Comparison of ENCODE assay signal across 31 cellular contexts in genomic region chr1:109850194-109850593, GRCh38.
DNase-seq lines count a peak whose midpoint lies in the region; ATAC-seq, FAIRE-seq and TF ChIP-seq lines count a peak whose summit lies in the region.
"Had no signal": no experiment of that assay in that cellular context is flagged by ENCODE, and none has a peak within 500 bp of the region (broad histone marks: within the 10 kb centered on the region; RNA-seq: fewer than 3 reads in every experiment).

No MANE protein-coding gene starts in this region.

- H3K4me1 ChIP-seq in PC-3 (ENCODE audit: insufficient read depth, low read length) (peaks cover 21% of the 10 kb centered on the region), small intestine (ENCODE audit: control insufficient read depth in 2 of 2, insufficient read depth in 1 of 2, low read depth in 1 of 2, low read length in 1 of 2) (no peaks in the 10 kb centered on the region)

- H3K27ac ChIP-seq in PC-3 (ENCODE audit: low read length) (peak overlapping the region; percentile 33), caudate nucleus (ENCODE audit: low read depth, low read length) (peak overlapping the region; percentile 16), small intestine (ENCODE audit: low read depth in 1 of 2, low read length in 1 of 2) (no peak overlapping the region)
- H3K27ac ChIP-seq: BLaER1 treated with 17β-estradiol and CSF1 and Interleukin-3, amounts not matched to agents 10 nM and 100 nM; VCaP had no signal

- peak overlapping the region; percentile 31 for H3K27ac Mint-ChIP-seq in activated T-cell treated with anti-CD3 and anti-CD28 coated beads, Interleukin-2, amount 50 U/mL, for 72 hours
- H3K27ac Mint-ChIP-seq: activated CD4-positive, alpha-beta T cell treated with anti-CD3 and anti-CD28 coated beads, Interleukin-2, amount 10 ng/mL, durations not matched to agents 7 days and 5 days; activated naive CD4-positive, alpha-beta T cell treated with anti-CD3 and anti-CD28 coated beads, Interleukin-2, amount 10 ng/mL, durations not matched to agents 7 days and 5 days; activated T-helper 1 cell treated with anti-CD3 and anti-CD28 coated beads, Interleukin-12 subunit alpha, Interleukin-12 subunit beta, Interleukin-2, Interleukin-4 antibody, amounts not matched to agents 30 ng/mL and 10 ng/mL and 1 ng/mL, durations not matched to agents 14 hours and 24 hours and 36 hours; brain; H9; natural killer cell treated with Interleukin-12 subunit alpha and Interleukin-12 subunit beta and Interleukin-15 and Interleukin-18, amount 100 ng/mL, for 72 hours; stimulated activated memory B cell treated with anti-CD40 and anti-IgM and Interleukin-4, amounts not matched to agents 10 μg/mL and 1 μg/mL and 100 μg/mL, for 72 hours had no signal

- H4K20me1 ChIP-seq in PC-3 (ENCODE audit: low read length), result no peaks in the 10 kb centered on the region
- H4K20me1 ChIP-seq: BLaER1 treated with 17β-estradiol and CSF1 and Interleukin-3, amounts not matched to agents 10 nM and 100 nM had no signal

- TF ChIP-seq CTCF in PC-3 (conservative IDR thresholded peaks at IDR 0.05; ENCODE audit: low read depth, low read length), result no peak

- H3K4me3 ChIP-seq in PC-3 (ENCODE audit: low read length), result no peak overlapping the region
- no peak overlapping the region for H3K4me3 ChIP-seq in small intestine (ENCODE audit: low read depth in 1 of 2, low read length in 2 of 2)
- H3K4me3 ChIP-seq: BLaER1 treated with 17β-estradiol and CSF1 and Interleukin-3, amounts not matched to agents 10 nM and 100 nM had no signal

- ATAC-seq in activated T-cell treated with anti-CD3 and anti-CD28 coated beads, Interleukin-2, amount 50 U/mL, for 72 hours (replicated peaks in 1 of 2), result no peak
- peak; percentile 65 for ATAC-seq in PC-3
- no peak for ATAC-seq in HG03439 (IDR thresholded peaks at IDR 0.05; ENCODE audit: unreplicated experiment)
- ATAC-seq: left ventricle myocardium superior; natural killer cell treated with Interleukin-12 subunit alpha and Interleukin-12 subunit beta and Interleukin-15 and Interleukin-18, amount 100 ng/mL, for 72 hours; stimulated activated memory B cell treated with anti-CD40 and anti-IgM and Interleukin-4, amounts not matched to agents 10 μg/mL and 1 μg/mL and 100 μg/mL, for 72 hours had no signal

- H3K4me3 Mint-ChIP-seq in activated T-cell treated with anti-CD3 and anti-CD28 coated beads, Interleukin-2, amount 50 U/mL, for 72 hours, result peak overlapping the region in 1 of 2 donors; percentile 54
- H3K4me3 Mint-ChIP-seq: activated CD4-positive, alpha-beta T cell treated with anti-CD3 and anti-CD28 coated beads, Interleukin-2, amount 10 ng/mL, durations not matched to agents 7 days and 5 days; activated naive CD4-positive, alpha-beta T cell treated with anti-CD3 and anti-CD28 coated beads, Interleukin-2, amount 10 ng/mL, durations not matched to agents 7 days and 5 days; activated T-helper 1 cell treated with anti-CD3 and anti-CD28 coated beads, Interleukin-12 subunit alpha, Interleukin-12 subunit beta, Interleukin-2, Interleukin-4 antibody, amounts not matched to agents 30 ng/mL and 10 ng/mL and 1 ng/mL, durations not matched to agents 14 hours and 24 hours and 36 hours; brain; H9; natural killer cell treated with Interleukin-12 subunit alpha and Interleukin-12 subunit beta and Interleukin-15 and Interleukin-18, amount 100 ng/mL, for 72 hours; stimulated activated memory B cell treated with anti-CD40 and anti-IgM and Interleukin-4, amounts not matched to agents 10 μg/mL and 1 μg/mL and 100 μg/mL, for 72 hours; type B pancreatic cell had no signal

- H3K36me3 Mint-ChIP-seq in activated T-cell treated with anti-CD3 and anti-CD28 coated beads, Interleukin-2, amount 50 U/mL, for 72 hours (ENCODE audit: insufficient read depth in 2 of 2), result no peaks in the 10 kb centered on the region
- H3K36me3 Mint-ChIP-seq: activated naive CD4-positive, alpha-beta T cell treated with anti-CD3 and anti-CD28 coated beads, Interleukin-2, amount 10 ng/mL, durations not matched to agents 7 days and 5 days; brain; natural killer cell treated with Interleukin-12 subunit alpha and Interleukin-12 subunit beta and Interleukin-15 and Interleukin-18, amount 100 ng/mL, for 72 hours; stimulated activated memory B cell treated with anti-CD40 and anti-IgM and Interleukin-4, amounts not matched to agents 10 μg/mL and 1 μg/mL and 100 μg/mL, for 72 hours; type B pancreatic cell had no signal

- no peak for FAIRE-seq in small intestine (lab: Jason Lieb, UNC)
- FAIRE-seq: endothelial cell of umbilical vein, GM19239, islet of Langerhans had no signal

- H3F3A ChIP-seq in PC-3 (ENCODE audit: low read length, unreplicated experiment), result no peaks in the 10 kb centered on the region

- POLR2A ChIA-PET in PC-3 (lab: Charles Lee; ENCODE audit: unreplicated experiment), result interaction anchor here (0.5 kb wide), 1 partner anchor 274 kb away, joined by 3 read pairs; no protein-coding TSS in a partner anchor

- no peak overlapping the region for H3K9ac ChIP-seq in PC-3 (ENCODE audit: low read length)
- H3K9ac ChIP-seq: BLaER1 treated with 17β-estradiol and CSF1 and Interleukin-3, amounts not matched to agents 10 nM and 100 nM had no signal

- no TSS peak for BruUV-seq in PC-3 (replicated peaks; lab: Mats Ljungman, UMichigan)

- intact Hi-C loops in PC-3 (cut with micrococcal nuclease), result no loop called here

- peak overlapping the region; percentile 26 for H3K4me2 ChIP-seq in PC-3 (ENCODE audit: low read length)

- 70 to 78% (median 77%) methylated on average over 4 of the region's 4 CpGs for whole genome bisulfite sequencing in small intestine, 3 donors

- no peaks in the 10 kb centered on the region for H3K9me2 ChIP-seq in PC-3 (replicated peaks; ENCODE audit: low read length)

- no peaks in the 10 kb centered on the region for H3K9me3 Mint-ChIP-seq in activated T-cell treated with anti-CD3 and anti-CD28 coated beads, Interleukin-2, amount 50 U/mL, for 72 hours
- H3K9me3 Mint-ChIP-seq: activated CD4-positive, alpha-beta T cell treated with anti-CD3 and anti-CD28 coated beads, Interleukin-2, amount 10 ng/mL, durations not matched to agents 7 days and 5 days; natural killer cell treated with Interleukin-12 subunit alpha and Interleukin-12 subunit beta and Interleukin-15 and Interleukin-18, amount 100 ng/mL, for 72 hours; stimulated activated memory B cell treated with anti-CD40 and anti-IgM and Interleukin-4, amounts not matched to agents 10 μg/mL and 1 μg/mL and 100 μg/mL, for 72 hours; type B pancreatic cell had no signal

- no peak overlapping the region for H2AFZ ChIP-seq in PC-3 (ENCODE audit: low read length)

- no peaks in the 10 kb centered on the region for H3K27me3 Mint-ChIP-seq in activated T-cell treated with anti-CD3 and anti-CD28 coated beads, Interleukin-2, amount 50 U/mL, for 72 hours (ENCODE audit: low read depth)
- H3K27me3 Mint-ChIP-seq: activated CD4-positive, alpha-beta T cell treated with anti-CD3 and anti-CD28 coated beads, Interleukin-2, amount 10 ng/mL, durations not matched to agents 7 days and 5 days; type B pancreatic cell had no signal

- DNase-seq in activated T-cell treated with anti-CD3 and anti-CD28 coated beads, Interleukin-2, amount 50 U/mL, for 72 hours, result no peak
- DNase-seq in activated T-cell treated with anti-CD3 and anti-CD28 coated beads for 4 hours (no peak), PC-3 (peak; percentile 21), caudate nucleus (lab: John Stamatoyannopoulos, UW) (peak in 6 of 61 donors; percentile 8 to 49 (median 16)), small intestine (peak; percentile 31), DMS153 (lab: John Stamatoyannopoulos, UW) (no peak), SKM-1 treated with dmso at 0.1 percent for 144 hours (lab: John Stamatoyannopoulos, UW; ENCODE audit: unreplicated experiment) (no peak)
- DNase-seq: activated CD4-positive, alpha-beta T cell treated with anti-CD3 and anti-CD28 coated beads, Interleukin-2, amount 10 ng/mL, durations not matched to agents 7 days and 5 days; activated naive CD4-positive, alpha-beta T cell treated with anti-CD3 and anti-CD28 coated beads, Interleukin-2, amount 10 ng/mL, durations not matched to agents 7 days and 5 days; DMS79 treated with DMSO at 0.1 percent for 48 hours; H9; KG1; left ventricle myocardium superior; midbrain; MV-4-11; NCI-H1694 treated with DMSO at 0.1 percent for 48 hours; stimulated activated CD4-positive, alpha-beta T cell treated with anti-CD3 and anti-CD28 coated beads, Interleukin-12 subunit alpha, Interleukin-12 subunit beta, amount 100 ng/mL, for 4 hours; stimulated activated CD4-positive, alpha-beta T cell treated with anti-CD3 and anti-CD28 coated beads, Interleukin-4, amount 100 ng/mL, for 24 hours; substantia nigra; T-helper 2 cell had no signal

- H3K9me3 ChIP-seq in PC-3 (ENCODE audit: low read length), result no peaks in the 10 kb centered on the region
- H3K9me3 ChIP-seq in small intestine (ENCODE audit: control insufficient read depth, low read depth), result no peaks in the 10 kb centered on the region

- CTCF ChIA-PET in PC-3 (lab: Charles Lee), result interaction anchor here (0.5 kb wide), 1 partner anchor 260 kb away, joined by 6 read pairs; no protein-coding TSS in a partner anchor

- no peaks in the 10 kb centered on the region for H3K27me3 ChIP-seq in PC-3 (ENCODE audit: low read length)
- H3K27me3 ChIP-seq in small intestine (ENCODE audit: control insufficient read depth in 2 of 2, insufficient read depth in 2 of 2, low read length in 2 of 2), result no peaks in the 10 kb centered on the region
- H3K27me3 ChIP-seq: BLaER1 treated with 17β-estradiol and CSF1 and Interleukin-3, amounts not matched to agents 10 nM and 100 nM had no signal

- H3K4me1 Mint-ChIP-seq in activated T-cell treated with anti-CD3 and anti-CD28 coated beads, Interleukin-2, amount 50 U/mL, for 72 hours (ENCODE audit: low read depth), result peaks cover 20% of the 10 kb centered on the region
- H3K4me1 Mint-ChIP-seq: activated CD4-positive, alpha-beta T cell treated with anti-CD3 and anti-CD28 coated beads, Interleukin-2, amount 10 ng/mL, durations not matched to agents 7 days and 5 days; activated naive CD4-positive, alpha-beta T cell treated with anti-CD3 and anti-CD28 coated beads, Interleukin-2, amount 10 ng/mL, durations not matched to agents 7 days and 5 days; stimulated activated memory B cell treated with anti-CD40 and anti-IgM and Interleukin-4, amounts not matched to agents 10 μg/mL and 1 μg/mL and 100 μg/mL, for 72 hours had no signal

- no peaks in the 10 kb centered on the region for H3K79me2 ChIP-seq in PC-3 (ENCODE audit: low read length)

- no peaks in the 10 kb centered on the region for H3K36me3 ChIP-seq in PC-3 (ENCODE audit: low read depth, low read length)
- H3K36me3 ChIP-seq in small intestine (ENCODE audit: control insufficient read depth in 2 of 2, insufficient read depth in 2 of 2, low read length in 2 of 2), result no peaks in the 10 kb centered on the region
- H3K36me3 ChIP-seq: BLaER1 treated with 17β-estradiol and CSF1 and Interleukin-3, amounts not matched to agents 10 nM and 100 nM had no signal

Comparison
In these comparisons a context has a peak if more than half of its experiments do, and no peak if none do; other contexts are left out.
1. DNase-seq: peak in PC-3 (single experiment) and small intestine (single experiment); none in activated T-cell treated with anti-CD3 and anti-CD28 coated beads, Interleukin-2, amount 50 U/mL, for 72 hours (0 of 2), activated T-cell treated with anti-CD3 and anti-CD28 coated beads for 4 hours (single experiment), DMS153 (single experiment) and SKM-1 treated with dmso at 0.1 percent for 144 hours (single experiment).
2. H3K27ac ChIP-seq: peak in PC-3 (single experiment) and caudate nucleus (single experiment); none in small intestine (0 of 2).